ENCODE assay signal across 8 cellular contexts in the genomic region with DNA sequence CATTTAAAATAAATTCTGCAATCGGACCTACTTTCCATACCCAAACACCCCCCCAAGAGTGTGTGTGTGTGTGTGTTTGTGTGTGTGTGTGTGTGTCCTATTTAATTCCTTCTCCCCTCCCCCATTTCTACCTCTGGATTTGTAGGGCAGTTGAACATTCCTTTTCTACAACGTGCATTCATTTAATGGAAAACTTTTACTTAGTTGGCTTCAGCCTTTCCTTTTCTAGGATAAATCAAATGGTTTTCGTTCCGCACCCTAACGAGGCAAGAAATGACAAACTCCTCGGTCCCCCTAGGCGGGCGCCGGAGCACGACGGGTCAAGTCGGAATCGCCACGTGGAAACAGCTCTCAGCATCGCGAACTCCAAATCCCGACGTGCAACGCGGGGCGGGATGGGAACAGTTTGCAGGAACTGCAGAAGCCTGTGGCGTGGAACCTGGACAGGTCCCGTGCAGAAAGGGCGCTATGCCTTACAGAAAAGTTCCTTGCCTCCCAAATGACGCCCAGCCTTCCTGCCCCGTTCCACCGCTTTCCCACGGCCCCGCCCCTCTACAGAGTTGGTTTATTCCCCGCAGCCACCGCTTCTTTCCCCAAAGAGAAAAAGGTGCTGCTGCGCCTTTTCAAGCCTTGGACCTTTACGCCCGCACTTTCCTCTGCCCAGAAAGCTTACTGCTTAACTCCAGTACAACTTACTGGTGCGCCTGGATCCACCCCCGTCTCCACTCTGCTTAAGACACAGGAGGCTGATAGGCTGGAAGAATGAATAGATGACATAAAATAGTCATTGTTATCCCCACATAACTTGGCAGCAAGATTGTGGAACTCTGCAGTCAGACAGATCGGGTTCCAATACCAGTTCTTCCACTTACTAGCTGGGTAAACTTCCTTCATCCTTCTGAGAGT. TPM values are rescaled to one million over a fixed set of nuclear protein-coding genes. Genes with fewer than 3 reads are reported as not detected.
DNase-seq lines count a peak whose midpoint lies in the region; ATAC-seq, FAIRE-seq and TF ChIP-seq lines count a peak whose summit lies in the region.

No MANE protein-coding gene starts in this region.

- H3K9me3 ChIP-seq in MM.1S (replicated peaks; ENCODE audit: insufficient read depth, low read length): no peaks in the 10 kb centered on the region

- H3K36me3 ChIP-seq in ACC112 (ENCODE audit: insufficient read depth, low read length) (peaks cover 5% of the 10 kb centered on the region; the same call in 1 of the 2 replicates), MM.1S (replicated peaks; ENCODE audit: insufficient read depth, low read length) (peaks cover 6% of the 10 kb centered on the region; the same call in 1 of the 2 replicates)

- H2AFZ ChIP-seq in ACC112 (ENCODE audit: low read length, unreplicated experiment) (peak overlapping the region; percentile 73), MM.1S (ENCODE audit: low read length) (peak overlapping the region; percentile 98)

- peak overlapping the region; percentile 87 for H3K4me2 ChIP-seq in MM.1S (ENCODE audit: low read depth, low read length)

- FAIRE-seq in urothelium cell line (lab: Jason Lieb, UNC): no peak

- peaks cover 16% of the 10 kb centered on the region for H3K36me3 Mint-ChIP-seq in activated naive CD8-positive, alpha-beta T cell treated with anti-CD3 and anti-CD28 coated beads, Interleukin-2, amount 50 U/mL, for 24 hours (ENCODE audit: low read depth)

- H3K4me1 ChIP-seq in ACC112 (ENCODE audit: control insufficient read depth, insufficient read depth, low read length, unreplicated experiment) (peaks cover 22% of the 10 kb centered on the region), MM.1S (ENCODE audit: low read length) (peaks cover 17% of the 10 kb centered on the region)

- no peaks in the 10 kb centered on the region for H3K27me3 Mint-ChIP-seq in activated naive CD8-positive, alpha-beta T cell treated with anti-CD3 and anti-CD28 coated beads, Interleukin-2, amount 50 U/mL, for 24 hours

- H3K79me2 ChIP-seq in ACC112 (ENCODE audit: control insufficient read depth, insufficient read depth, low read length, unreplicated experiment): peaks cover 36% of the 10 kb centered on the region
- peaks cover 46% of the 10 kb centered on the region for H3K79me2 ChIP-seq in MM.1S (ENCODE audit: low read length)

- peak overlapping the region; percentile 56 for H3K27ac ChIP-seq in ACC112 (ENCODE audit: low read depth, low read length)
- peak overlapping the region; percentile 55; the same call in 1 of the 2 replicates for H3K27ac ChIP-seq in MM.1S (ENCODE audit: low read length)

- peak; percentile 31 for ATAC-seq in activated naive CD8-positive, alpha-beta T cell treated with anti-CD3 and anti-CD28 coated beads, Interleukin-2, amount 50 U/mL, for 24 hours
- peak; percentile 88 for ATAC-seq in Right ventricle myocardium inferior

- peak overlapping the region; percentile 97 for H3K27ac Mint-ChIP-seq in activated naive CD8-positive, alpha-beta T cell treated with anti-CD3 and anti-CD28 coated beads, Interleukin-2, amount 50 U/mL, for 24 hours

- peaks cover 34% of the 10 kb centered on the region for H3K4me1 Mint-ChIP-seq in activated naive CD8-positive, alpha-beta T cell treated with anti-CD3 and anti-CD28 coated beads, Interleukin-2, amount 50 U/mL, for 24 hours

- intact Hi-C loops in Right ventricle myocardium inferior (cut with DNase I): loop anchor here (2.0 to 5.0 kb wide), 3 partner anchors 21 to 117 kb away; partner anchors contain the start of genes ABCC5, AP2M1 and DVL3

- H3K4me3 Mint-ChIP-seq in activated naive CD8-positive, alpha-beta T cell treated with anti-CD3 and anti-CD28 coated beads, Interleukin-2, amount 50 U/mL, for 24 hours: peak overlapping the region; percentile 97

- no peaks in the 10 kb centered on the region for H3K9me3 Mint-ChIP-seq in activated naive CD8-positive, alpha-beta T cell treated with anti-CD3 and anti-CD28 coated beads, Interleukin-2, amount 50 U/mL, for 24 hours

- DNase-seq in MM.1S (peak; percentile 85), SHP77 treated with DMSO at 0.1 percent for 48 hours (lab: John Stamatoyannopoulos, UW) (peak; percentile 64), Right ventricle myocardium inferior (ENCODE audit: missing footprints) (peak; percentile 94), nucleus accumbens (lab: John Stamatoyannopoulos, UW) (peak in 55 of 56 donors; percentile 22 to 89 (median 70)), urothelium cell line (ENCODE audit: low spot score) (peak; percentile 87)
- DNase-seq in activated naive CD8-positive, alpha-beta T cell treated with anti-CD3 and anti-CD28 coated beads, Interleukin-2, amount 50 U/mL, for 24 hours: peak; percentile 64

- peak overlapping the region; percentile 89; the same call in 1 of the 2 replicates for H3K9ac ChIP-seq in MM.1S (ENCODE audit: low read length)

- TF ChIP-seq CTCF in MM.1S (IDR thresholded peaks at IDR 0.05; ENCODE audit: low read length): no peak

- H3K27me3 ChIP-seq in ACC112 (ENCODE audit: insufficient read depth, low read length) (no peaks in the 10 kb centered on the region), MM.1S (replicated peaks; ENCODE audit: insufficient read depth, low read length) (no peaks in the 10 kb centered on the region)

- H3K9me2 ChIP-seq in MM.1S (replicated peaks; ENCODE audit: insufficient read depth, low read length): no peaks in the 10 kb centered on the region

- peak; percentile 42 for TF ChIP-seq POLR2A in GM18526 (IDR thresholded peaks at IDR 0.05; ENCODE audit: extremely low read depth, insufficient read length)

- peak overlapping the region; percentile 86 for H3K4me3 ChIP-seq in ACC112 (ENCODE audit: low read depth, low read length)
- H3K4me3 ChIP-seq in MM.1S (ENCODE audit: low read length): peak overlapping the region; percentile 77

- H4K20me1 ChIP-seq in MM.1S (ENCODE audit: insufficient read depth, low read length): no peaks in the 10 kb centered on the region

- H3F3A ChIP-seq in MM.1S (ENCODE audit: insufficient read depth, low read length): 0 out of 2 replicates have a peak, but pooled peaks cover 3% of the 10 kb centered on the region

RNA-seq across cellular contexts. Expression of gene EIF2B5, which starts 1.1 kb away (rescaled TPM):
- total RNA-seq in Right ventricle myocardium inferior: 32.2 TPM

RNA-seq across cellular contexts. Expression of gene DVL3, which starts 21.1 kb away (rescaled TPM):
- 60.7 TPM for total RNA-seq in Right ventricle myocardium inferior

RNA-seq across cellular contexts. Expression of gene HTR3E, which starts 37.2 kb away (rescaled TPM):
- total RNA-seq in Right ventricle myocardium inferior: not detected

RNA-seq across cellular contexts. Expression of gene AP2M1, which starts 40.6 kb away (rescaled TPM):
- total RNA-seq in Right ventricle myocardium inferior: 269 TPM

RNA-seq across cellular contexts. Expression of gene ABCF3, which starts 51.9 kb away (rescaled TPM):
- 68.2 TPM for total RNA-seq in Right ventricle myocardium inferior

Comparison
In these comparisons a context has a peak if more than half of its experiments do, and no peak if none do; other contexts are left out.
1. Peak in every context shown above with its lines: DNase-seq, ATAC-seq, H3K4me3 ChIP-seq and H3K27ac ChIP-seq.